8 cellular contexts compared by ENCODE assay signal in the genomic region with DNA sequence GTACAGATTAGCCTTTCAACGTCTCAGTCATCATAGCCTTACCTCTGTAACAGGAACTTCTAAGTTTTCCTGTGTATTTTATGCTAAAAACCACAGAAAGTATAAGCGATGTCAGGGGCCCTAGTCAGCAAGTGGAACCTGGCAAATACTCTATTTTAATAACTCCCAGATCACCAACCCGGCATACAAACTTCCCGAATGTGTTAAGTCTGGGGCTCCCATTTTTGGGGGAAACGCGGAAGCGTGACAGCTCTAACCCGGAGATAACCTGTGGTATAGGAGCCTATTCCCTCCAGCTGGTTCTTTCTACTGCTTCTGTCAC. TPM values are rescaled to one million over a fixed set of nuclear protein-coding genes. Genes with fewer than 3 reads are reported as not detected.
DNase-seq lines count a peak whose midpoint lies in the region; ATAC-seq and TF ChIP-seq lines count a peak whose summit lies in the region.

No MANE protein-coding gene starts in this region.

- H3K27me3 ChIP-seq in HAP-1 (ENCODE audit: low read depth) = no peaks in the 10 kb centered on the region
- no peaks in the 10 kb centered on the region for H3K27me3 ChIP-seq in iPS DF 6.9 (ENCODE audit: control insufficient read depth, insufficient read depth, low read length)

- H3K4me3 ChIP-seq in HAP-1 (peak overlapping the region; percentile 82), iPS DF 6.9 (ENCODE audit: low read length) (peak overlapping the region; percentile 94)

- H3K4me1 ChIP-seq in HAP-1 = peaks cover 10% of the 10 kb centered on the region
- H3K4me1 ChIP-seq in iPS DF 6.9 (ENCODE audit: control insufficient read depth, insufficient read depth, low read length) = peaks cover 4% of the 10 kb centered on the region

- CTCF ChIA-PET in WTC11 (lab: Charles Lee) = interaction anchor here (0.9 to 3.3 kb wide), 6 partner anchors 12 to 334 kb away, joined by 3 to 10 read pairs (median 6); no protein-coding TSS in a partner anchor

- H3K36me3 ChIP-seq in HAP-1 (replicated peaks) = peaks cover 42% of the 10 kb centered on the region
- peaks cover 7% of the 10 kb centered on the region; the same call in 1 of the 2 replicates for H3K36me3 ChIP-seq in iPS DF 6.9 (ENCODE audit: control insufficient read depth, insufficient read depth, low read length)

- TF ChIP-seq CTCF in WTC11 (IDR thresholded peaks at IDR 0.05) = no peak

- in situ Hi-C loops in HAP-1 (cut with MboI; ENCODE audit: low sequenced_read_pairs) = no loop called here

- no peak overlapping the region for H3K27ac ChIP-seq in iPS DF 6.9 (ENCODE audit: low read length)

- H3K36me3 Mint-ChIP-seq in WTC11 = peaks cover 34% of the 10 kb centered on the region

- no peaks in the 10 kb centered on the region; the same call in 1 of the 2 replicates for H3K27me3 Mint-ChIP-seq in WTC11 (ENCODE audit: low read depth)
- H3K27me3 Mint-ChIP-seq in stimulated activated naive CD8-positive, alpha-beta T cell treated with anti-CD3 and anti-CD28 coated beads, Interleukin-15, amount 100 ng/mL, for 72 hours = no peaks in the 10 kb centered on the region

- H3K4me1 Mint-ChIP-seq in WTC11 = peaks cover 10% of the 10 kb centered on the region
- H3K4me1 Mint-ChIP-seq in stimulated activated naive CD8-positive, alpha-beta T cell treated with anti-CD3 and anti-CD28 coated beads, Interleukin-15, amount 100 ng/mL, for 72 hours = peaks cover 61% of the 10 kb centered on the region

- no peaks in the 10 kb centered on the region for H3K9me3 Mint-ChIP-seq in WTC11
- H3K9me3 Mint-ChIP-seq in stimulated activated naive CD8-positive, alpha-beta T cell treated with anti-CD3 and anti-CD28 coated beads, Interleukin-15, amount 100 ng/mL, for 72 hours = no peaks in the 10 kb centered on the region

- DNase-seq in HAP-1 (ENCODE audit: low spot score in 2 of 2) (no peak), WTC11 (ENCODE audit: low spot score) (no peak), iPS DF 6.9 (ENCODE audit: low read depth, low spot score) (no peak), NCI-H345 treated with DMSO at 0.1 percent for 48 hours (lab: John Stamatoyannopoulos, UW; ENCODE audit: unreplicated experiment) (no peak), NCI-H82 (lab: John Stamatoyannopoulos, UW) (no peak), dedifferentiated amniotic fluid mesenchymal stem cell (ENCODE audit: extremely low spot score) (no peak), AG08395 (ENCODE audit: low spot score) (no peak)
- no peak for DNase-seq in stimulated activated naive CD8-positive, alpha-beta T cell treated with anti-CD3 and anti-CD28 coated beads, Interleukin-15, amount 100 ng/mL, for 72 hours

- H3K9me3 ChIP-seq in HAP-1 (no peaks in the 10 kb centered on the region), iPS DF 6.9 (ENCODE audit: control insufficient read depth, insufficient read depth, low read length) (no peaks in the 10 kb centered on the region)

- peak overlapping the region; percentile 90 for H3K27ac Mint-ChIP-seq in WTC11
- peak overlapping the region; percentile 99 for H3K27ac Mint-ChIP-seq in stimulated activated naive CD8-positive, alpha-beta T cell treated with anti-CD3 and anti-CD28 coated beads, Interleukin-15, amount 100 ng/mL, for 72 hours

- POLR2A ChIA-PET in WTC11 (lab: Charles Lee) = interaction anchor here (0.6 to 1.4 kb wide), 6 partner anchors 19 to 614 kb away, joined by 3 to 5 read pairs (median 4); partner anchors contain the start of gene TSN

- ATAC-seq in WTC11 = no peak
- ATAC-seq in stimulated activated naive CD8-positive, alpha-beta T cell treated with anti-CD3 and anti-CD28 coated beads, Interleukin-15, amount 100 ng/mL, for 72 hours = no peak

- no CpG with 5 or more reads among the region's 8 CpGs for WGBS in iPS DF 6.9 (ENCODE audit: insufficient coverage, insufficient read length)

- peak overlapping the region; percentile 98 for H3K4me3 Mint-ChIP-seq in WTC11
- peak overlapping the region; percentile 96 to 100 for H3K4me3 Mint-ChIP-seq in stimulated activated naive CD8-positive, alpha-beta T cell treated with anti-CD3 and anti-CD28 coated beads, Interleukin-15, amount 100 ng/mL, for 72 hours

TF ChIP-seq in WTC11, 78 proteins besides CTCF, POLR2A, EP300 and RAD21:
- no peak for TF ChIP-seq ZNF396 (CRISPR knock-in tag; IDR thresholded peaks at IDR 0.05; ENCODE audit: borderline replicate concordance)
- TF ChIP-seq STAT6 (CRISPR knock-in tag; conservative IDR thresholded peaks at IDR 0.05; ENCODE audit: low read depth) = no peak
- TF ChIP-seq ZNF423 (CRISPR knock-in tag; IDR thresholded peaks at IDR 0.05) = no peak
- TF ChIP-seq ESRRA (CRISPR knock-in tag; IDR thresholded peaks at IDR 0.05; ENCODE audit: borderline replicate concordance) = no peak
- TF ChIP-seq, protein P1, sequence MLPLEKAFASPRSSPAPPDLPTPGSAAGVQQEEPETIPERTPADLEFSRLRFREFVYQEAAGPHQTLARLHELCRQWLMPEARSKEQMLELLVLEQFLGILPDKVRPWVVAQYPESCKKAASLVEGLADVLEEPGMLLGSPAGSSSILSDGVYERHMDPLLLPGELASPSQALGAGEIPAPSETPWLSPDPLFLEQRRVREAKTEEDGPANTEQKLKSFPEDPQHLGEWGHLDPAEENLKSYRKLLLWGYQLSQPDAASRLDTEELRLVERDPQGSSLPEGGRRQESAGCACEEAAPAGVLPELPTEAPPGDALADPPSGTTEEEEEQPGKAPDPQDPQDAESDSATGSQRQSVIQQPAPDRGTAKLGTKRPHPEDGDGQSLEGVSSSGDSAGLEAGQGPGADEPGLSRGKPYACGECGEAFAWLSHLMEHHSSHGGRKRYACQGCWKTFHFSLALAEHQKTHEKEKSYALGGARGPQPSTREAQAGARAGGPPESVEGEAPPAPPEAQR (CRISPR knock-in tag; IDR thresholded peaks at IDR 0.05) = no peak
- no peak for TF ChIP-seq FOXP1 (CRISPR knock-in tag; IDR thresholded peaks at IDR 0.05; ENCODE audit: borderline replicate concordance)
- TF ChIP-seq TEAD1 (CRISPR knock-in tag; IDR thresholded peaks at IDR 0.05) = no peak
- TF ChIP-seq NFE2L1 (CRISPR knock-in tag; IDR thresholded peaks at IDR 0.05) = no peak
- TF ChIP-seq, protein P2, sequence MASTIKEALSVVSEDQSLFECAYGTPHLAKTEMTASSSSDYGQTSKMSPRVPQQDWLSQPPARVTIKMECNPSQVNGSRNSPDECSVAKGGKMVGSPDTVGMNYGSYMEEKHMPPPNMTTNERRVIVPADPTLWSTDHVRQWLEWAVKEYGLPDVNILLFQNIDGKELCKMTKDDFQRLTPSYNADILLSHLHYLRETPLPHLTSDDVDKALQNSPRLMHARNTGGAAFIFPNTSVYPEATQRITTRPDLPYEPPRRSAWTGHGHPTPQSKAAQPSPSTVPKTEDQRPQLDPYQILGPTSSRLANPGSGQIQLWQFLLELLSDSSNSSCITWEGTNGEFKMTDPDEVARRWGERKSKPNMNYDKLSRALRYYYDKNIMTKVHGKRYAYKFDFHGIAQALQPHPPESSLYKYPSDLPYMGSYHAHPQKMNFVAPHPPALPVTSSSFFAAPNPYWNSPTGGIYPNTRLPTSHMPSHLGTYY (CRISPR knock-in tag; IDR thresholded peaks at IDR 0.05) = no peak
- TF ChIP-seq PRDM15 (CRISPR knock-in tag; IDR thresholded peaks at IDR 0.05) = no peak
- TF ChIP-seq EMX1 (CRISPR knock-in tag; IDR thresholded peaks at IDR 0.05) = no peak
- no peak for TF ChIP-seq HMGA2 (CRISPR knock-in tag; IDR thresholded peaks at IDR 0.05)

RNA-seq across cellular contexts. Expression of gene NIFK, which starts 0.6 kb away (rescaled TPM):
- 72.4 to 91.3 TPM (median 74.5 TPM) in 3 replicates for total RNA-seq in WTC11 (2021)

RNA-seq across cellular contexts. Expression of gene TSN, which starts 19.4 kb away (rescaled TPM):
- 68.5 to 87.3 TPM (median 77.1 TPM) in 3 replicates for total RNA-seq in WTC11 (2021)
